6 cellular contexts compared by ENCODE assay signal in the genomic region with DNA sequence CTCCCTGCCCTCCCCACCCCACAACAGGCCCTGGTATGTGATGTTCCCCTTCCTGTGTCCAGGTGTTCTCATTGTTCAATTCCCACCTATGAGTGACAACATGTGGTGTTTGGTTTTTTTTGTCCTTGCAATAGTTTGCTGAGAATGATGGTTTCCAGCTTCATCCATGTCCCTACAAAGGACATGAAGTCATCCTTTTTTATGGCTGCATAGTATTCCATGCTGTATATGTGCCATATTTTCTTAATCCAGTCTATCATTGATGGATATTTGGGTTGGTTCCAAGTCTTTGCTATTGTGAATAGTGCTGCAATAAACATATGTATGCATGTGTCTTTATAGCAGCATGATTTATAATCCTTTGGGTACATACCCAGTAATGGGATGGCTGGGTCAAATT. TPM values are rescaled to one million over a fixed set of nuclear protein-coding genes. Genes with fewer than 3 reads are reported as not detected.
"Had no signal": no experiment of that assay in that cellular context is flagged by ENCODE, and none has a peak within 500 bp of the region (broad histone marks: within the 10 kb centered on the region; RNA-seq: fewer than 3 reads in every experiment).

No MANE protein-coding gene starts in this region.

RNA-seq across cellular contexts. Expression of a gene that starts 54.0 kb away (rescaled TPM):
- total RNA-seq: PC-3, PC-9, RPMI7951, SJCRH30, SJSA1 had no signal
- polyA plus RNA-seq: SK-N-SH had no signal
